19 cellular contexts compared by ENCODE assay signal in genomic region chr18:47730795-47731194, GRCh38.
DNase-seq lines count a peak whose midpoint lies in the region; ATAC-seq, FAIRE-seq and TF ChIP-seq lines count a peak whose summit lies in the region.
"Had no signal": no experiment of that assay in that cellular context is flagged by ENCODE, and none has a peak within 500 bp of the region (broad histone marks: within the 10 kb centered on the region; RNA-seq: fewer than 3 reads in every experiment).

No MANE protein-coding gene starts in this region.

- no peaks in the 10 kb centered on the region for H3K36me3 ChIP-seq in GM06990 (ENCODE audit: control insufficient read depth, insufficient read depth, low read length)
- no peaks in the 10 kb centered on the region for H3K36me3 ChIP-seq in GM12878 (ENCODE audit: control insufficient read depth in 2 of 2, insufficient read depth in 2 of 2, low read length in 1 of 2)
- H3K36me3 ChIP-seq in A673 (ENCODE audit: insufficient read depth, low read length, poor library complexity, severe bottlenecking), result no peaks in the 10 kb centered on the region
- no peaks in the 10 kb centered on the region for H3K36me3 ChIP-seq in OCI-LY7 (ENCODE audit: insufficient read depth, low read length)
- H3K36me3 ChIP-seq: tibial nerve had no signal

- in situ Hi-C loops in GM12878 (cut with MboI), result no loop called here

- TF ChIP-seq RAD21 in GM12878 (IDR thresholded peaks at IDR 0.05; ENCODE audit: insufficient read depth, low read depth, low read length), result peak; percentile 21; the same call in 1 of the 2 replicates

- intact Hi-C loops in GM12878 (cut with micrococcal nuclease; ENCODE audit: unreplicated experiment), result no loop called here
- intact Hi-C loops in posterior vena cava (cut with DNase I), result no loop called here
- intact Hi-C loops in A673 (cut with micrococcal nuclease; ENCODE audit: unreplicated experiment), result no loop called here
- intact Hi-C loops in OCI-LY7 (cut with micrococcal nuclease; ENCODE audit: unreplicated experiment), result no loop called here

- no peaks in the 10 kb centered on the region for H4K20me1 ChIP-seq in GM12878 (ENCODE audit: control insufficient read depth, insufficient read depth)
- no peaks in the 10 kb centered on the region for H4K20me1 ChIP-seq in OCI-LY7 (ENCODE audit: insufficient read depth, low read length)

- no peak overlapping the region for H3K9ac ChIP-seq in GM12878 (ENCODE audit: control insufficient read depth, insufficient read depth, low read length)

- no peak for TF ChIP-seq EP300 in GM12878 (IDR thresholded peaks at IDR 0.05; ENCODE audit: borderline replicate concordance in 1 of 2, control insufficient read depth in 1 of 2, low read depth in 2 of 2, low read length in 2 of 2)

- POLR2A ChIA-PET in GM12878 (lab: Charles Lee), result no interaction called here
- POLR2A ChIA-PET in A673 (lab: Charles Lee; ENCODE audit: low non-redundant PET), result no interaction called here
- POLR2A ChIA-PET in OCI-LY7 (lab: Charles Lee), result no interaction called here

- BruUV-seq in GM12878 (replicated peaks; lab: Mats Ljungman, UMichigan) (no TSS peak), A673 (replicated peaks; lab: Mats Ljungman, UMichigan) (no TSS peak), OCI-LY7 (replicated peaks; lab: Mats Ljungman, UMichigan) (no TSS peak)

- H3K9me3 ChIP-seq in GM12878 (replicated peaks; ENCODE audit: control insufficient read depth, insufficient read depth, low read length) (no peaks in the 10 kb centered on the region), A673 (ENCODE audit: low read depth, low read length, poor library complexity, severe bottlenecking) (no peaks in the 10 kb centered on the region), OCI-LY7 (ENCODE audit: low read length) (no peaks in the 10 kb centered on the region)
- H3K9me3 ChIP-seq: tibial nerve had no signal

- H3K27me3 ChIP-seq in GM06990 (replicated peaks; ENCODE audit: control insufficient read depth, insufficient read depth, low read length) (peaks cover 1% of the 10 kb centered on the region; the same call in 1 of the 2 replicates), GM12878 (replicated peaks in 1 of 2; ENCODE audit: control insufficient read depth in 2 of 2, insufficient read depth in 2 of 2, low read length in 1 of 2) (peaks cover 3% of the 10 kb centered on the region in 2 experiments; a peak in 3 of 4 replicates), A673 (replicated peaks; ENCODE audit: insufficient read depth, low read depth, low read length, poor library complexity) (peaks cover 56% of the 10 kb centered on the region)
- H3K27me3 ChIP-seq: foreskin keratinocyte, tibial nerve had no signal

- peak; percentile 17 for TF ChIP-seq CTCF in GM06990 (IDR thresholded peaks at IDR 0.05; ENCODE audit: insufficient read depth, low read length, poor library complexity, severe bottlenecking)
- TF ChIP-seq CTCF in GM12878 (IDR thresholded peaks at IDR 0.05 in 2 of 3, conservative IDR thresholded peaks at IDR 0.05 in 1 of 3; ENCODE audit: control insufficient read depth in 2 of 3, extremely low read depth in 1 of 3, insufficient read depth in 1 of 3, low read depth in 3 of 3, low read length in 3 of 3), result peak in 1 of 3 experiments; percentile 8; a peak in 1 of 6 replicates
- TF ChIP-seq CTCF in A673 (conservative IDR thresholded peaks at IDR 0.05; ENCODE audit: low read depth, low read length), result no peak
- TF ChIP-seq CTCF in OCI-LY7 (conservative IDR thresholded peaks at IDR 0.05; ENCODE audit: low read length), result no peak

- H3K4me3 ChIP-seq in GM06990 (replicated peaks; ENCODE audit: low read depth, low read length), result no peak overlapping the region
- H3K4me3 ChIP-seq in GM12878, result no peak overlapping the region
- H3K4me3 ChIP-seq in A673 (ENCODE audit: low read depth, low read length, poor library complexity, severe bottlenecking), result no peak overlapping the region
- no peak overlapping the region for H3K4me3 ChIP-seq in OCI-LY7 (ENCODE audit: low read depth, low read length, poor library complexity, severe bottlenecking)
- H3K4me3 ChIP-seq: tibial nerve had no signal

- no peak for FAIRE-seq in HTR-8/SVneo (lab: Jason Lieb, UNC)
- FAIRE-seq in GM12878 (lab: Jason Lieb, UNC), result no peak

- H3K79me2 ChIP-seq in GM12878 (ENCODE audit: control insufficient read depth, insufficient read depth, low read length), result no peaks in the 10 kb centered on the region
- no peaks in the 10 kb centered on the region for H3K79me2 ChIP-seq in OCI-LY7 (ENCODE audit: insufficient read depth, low read depth, low read length)

- DNase-seq in GM06990 (ENCODE audit: extremely low read depth, insufficient read length) (no peak), HTR-8/SVneo (ENCODE audit: insufficient read length, low spot score) (peak; percentile 17), GM12878 (ENCODE audit: low read depth, low spot score) (no peak), posterior vena cava (ENCODE audit: low spot score) (peak; percentile 25), A673 (ENCODE audit: low spot score) (no peak), NCI-H774 (lab: John Stamatoyannopoulos, UW) (no peak), OCI-LY7 (ENCODE audit: low spot score) (no peak)
- DNase-seq: activated CD8-positive, alpha-beta T cell treated with anti-CD3 and anti-CD28 coated beads, Interleukin-2, amount 10 ng/mL, durations not matched to agents 7 days and 5 days; C1 segment of cervical spinal cord; cerebellar nuclear complex; left ventricle myocardium superior; naive B cell; NCI-H1694 treated with DMSO at 0.1 percent for 48 hours; NCI-H526; stimulated activated naive B cell treated with anti-CD40 and anti-IgM and Interleukin-4, amounts not matched to agents 10 μg/mL and 1 μg/mL and 100 μg/mL, for 72 hours had no signal

- H2AFZ ChIP-seq in GM12878 (ENCODE audit: control insufficient read depth, low read depth, low read length), result no peak overlapping the region
- H2AFZ ChIP-seq in OCI-LY7 (ENCODE audit: low read length), result no peak overlapping the region

- RAD21 ChIA-PET in GM12878 (lab: Charles Lee; ENCODE audit: unreplicated experiment), result interaction anchor here (1.7 kb wide), 1 partner anchor 51 kb away, joined by 4 read pairs; no protein-coding TSS in a partner anchor

- TF ChIP-seq POLR2A in GM12878 (IDR thresholded peaks at IDR 0.05; ENCODE audit: low read depth, low read length), result no peak

- CTCF ChIA-PET in GM12878 (lab: Yijun Ruan, JAX), result interaction anchor here (0.9 kb wide), 1 partner anchor 18 kb away, joined by 3 read pairs; no protein-coding TSS in a partner anchor
- CTCF ChIA-PET in A673 (lab: Charles Lee), result no interaction called here
- CTCF ChIA-PET in OCI-LY7 (lab: Charles Lee; ENCODE audit: unreplicated experiment), result no interaction called here

- H3K27ac ChIP-seq in GM12878 (ENCODE audit: control insufficient read depth, insufficient read depth) (no peak overlapping the region), A673 (ENCODE audit: low read depth, low read length, poor library complexity, severe bottlenecking) (no peak overlapping the region), OCI-LY7 (ENCODE audit: low read depth, low read length, poor library complexity, severe bottlenecking) (no peak overlapping the region)
- H3K27ac ChIP-seq: foreskin keratinocyte, tibial nerve had no signal

- H3K4me2 ChIP-seq in GM12878 (ENCODE audit: control insufficient read depth, insufficient read depth) (no peak overlapping the region), OCI-LY7 (ENCODE audit: low read length) (no peak overlapping the region)

- 10% methylated on average over 5 of the region's 5 CpGs for WGBS in GM12878 (ENCODE audit: insufficient coverage, insufficient replicate concordance, low lambda C conversion rate, missing lambda C conversion rate)

- H3K4me1 ChIP-seq in GM12878 (ENCODE audit: control insufficient read depth, insufficient read depth, low read length) (no peaks in the 10 kb centered on the region), A673 (ENCODE audit: insufficient read depth, low read length, poor library complexity, severe bottlenecking) (no peaks in the 10 kb centered on the region), OCI-LY7 (ENCODE audit: insufficient read depth, low read length, poor library complexity, severe bottlenecking) (no peaks in the 10 kb centered on the region)
- H3K4me1 ChIP-seq: foreskin keratinocyte, tibial nerve had no signal

- SMC1A ChIA-PET in GM12878 (lab: Charles Lee; ENCODE audit: uncharacterized antibody, unreplicated experiment), result no interaction called here

- no peaks in the 10 kb centered on the region for H3K9me2 ChIP-seq in OCI-LY7 (ENCODE audit: insufficient read depth, low read length)

- ATAC-seq in GM12878 (no peak), GM18519 (IDR thresholded peaks at IDR 0.05; ENCODE audit: low FRiP score, unreplicated experiment) (no peak)
- ATAC-seq: activated CD8-positive, alpha-beta T cell treated with anti-CD3 and anti-CD28 coated beads, Interleukin-2, amount 10 ng/mL, durations not matched to agents 7 days and 5 days; foreskin keratinocyte; left ventricle myocardium superior; Panc1; stimulated activated naive B cell treated with anti-CD40 and anti-IgM and Interleukin-4, amounts not matched to agents 10 μg/mL and 1 μg/mL and 100 μg/mL, for 72 hours had no signal

TF ChIP-seq in GM12878, 131 proteins besides CTCF, POLR2A, EP300 and RAD21:
- TF ChIP-seq, protein P1, sequence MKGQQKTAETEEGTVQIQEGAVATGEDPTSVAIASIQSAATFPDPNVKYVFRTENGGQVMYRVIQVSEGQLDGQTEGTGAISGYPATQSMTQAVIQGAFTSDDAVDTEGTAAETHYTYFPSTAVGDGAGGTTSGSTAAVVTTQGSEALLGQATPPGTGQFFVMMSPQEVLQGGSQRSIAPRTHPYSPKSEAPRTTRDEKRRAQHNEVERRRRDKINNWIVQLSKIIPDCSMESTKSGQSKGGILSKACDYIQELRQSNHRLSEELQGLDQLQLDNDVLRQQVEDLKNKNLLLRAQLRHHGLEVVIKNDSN (IDR thresholded peaks at IDR 0.05; ENCODE audit: borderline replicate concordance, extremely low read length, insufficient read depth, low read depth, low read length), result no peak
- TF ChIP-seq KAT2A (conservative IDR thresholded peaks at IDR 0.05; ENCODE audit: control insufficient read depth, low read depth, low read length) (no peak), SREBF1 (IDR thresholded peaks at IDR 0.05; ENCODE audit: low read length) (no peak), MAX (IDR thresholded peaks at IDR 0.05; ENCODE audit: low read depth, low read length) (no peak), RAD51 (IDR thresholded peaks at IDR 0.05) (no peak)

Comparison
In these comparisons a context has a peak if more than half of its experiments do, and no peak if none do; other contexts are left out.
1. DNase-seq: peak in HTR-8/SVneo (single experiment) and posterior vena cava (single experiment); none in GM06990 (single experiment), GM12878 (single experiment), A673 (single experiment), NCI-H774 (single experiment) and OCI-LY7 (single experiment).